Comparison of ENCODE assay signal across 8 cellular contexts in genomic region chr3:152258448-152259302, GRCh38. TPM values are rescaled to one million over a fixed set of nuclear protein-coding genes. Genes with fewer than 3 reads are reported as not detected.
DNase-seq lines count a peak whose midpoint lies in the region; ATAC-seq, FAIRE-seq and TF ChIP-seq lines count a peak whose summit lies in the region.

No MANE protein-coding gene starts in this region.

- peaks cover 90% of the 10 kb centered on the region for H3K4me1 Mint-ChIP-seq in activated CD4-positive, alpha-beta T cell treated with anti-CD3 and anti-CD28 coated beads for 36 hours

- 14% methylated on average over 6 of the region's 6 CpGs for WGBS in prostate gland

- TF ChIP-seq POLR2A in erythroblast (IDR thresholded peaks at IDR 0.05; ENCODE audit: low read length) (no peak), prostate gland (IDR thresholded peaks at IDR 0.05) (no peak)

- CTCF ChIA-PET in activated CD4-positive, alpha-beta T cell treated with anti-CD3 and anti-CD28 coated beads for 36 hours (lab: Charles Lee), result interaction anchor here (0.6 to 7.6 kb wide), 10 partner anchors 9 to 110 kb away, joined by 3 to 69 read pairs (median 4); partner anchors contain the start of gene MBNL1

- H3K27ac ChIP-seq in prostate gland, result peak overlapping the region in 1 of 2 donors; percentile 12

- DNase-seq in HTR-8/SVneo (ENCODE audit: insufficient read length, low spot score) (peak; percentile 72), erythroblast (lab: John Stamatoyannopoulos, UW) (peak; percentile 41 to 48), prostate gland (ENCODE audit: low spot score) (peak; percentile 40), NCI-H2227 treated with DMSO at 0.1 percent for 48 hours (lab: John Stamatoyannopoulos, UW) (no peak), GDM1 (lab: John Stamatoyannopoulos, UW) (no peak)
- DNase-seq in activated CD4-positive, alpha-beta T cell treated with anti-CD3 and anti-CD28 coated beads for 36 hours, result peak; percentile 82

- peak; percentile 34 for ATAC-seq in GM19351 (IDR thresholded peaks at IDR 0.05; ENCODE audit: unreplicated experiment)
- ATAC-seq in activated CD4-positive, alpha-beta T cell treated with anti-CD3 and anti-CD28 coated beads for 36 hours, result peak; percentile 81
- no peak for ATAC-seq in HG03097 (IDR thresholded peaks at IDR 0.05; ENCODE audit: low FRiP score, unreplicated experiment)

- no peak overlapping the region for H3K4me3 ChIP-seq in prostate gland

- H3K27ac Mint-ChIP-seq in activated CD4-positive, alpha-beta T cell treated with anti-CD3 and anti-CD28 coated beads for 36 hours, result peak overlapping the region; percentile 91

- H3K9me3 Mint-ChIP-seq in activated CD4-positive, alpha-beta T cell treated with anti-CD3 and anti-CD28 coated beads for 36 hours (ENCODE audit: low read depth), result no peaks in the 10 kb centered on the region

- TF ChIP-seq CTCF in prostate gland (IDR thresholded peaks at IDR 0.05), result no peak

- H3K4me1 ChIP-seq in prostate gland (replicated peaks), result no peaks in the 10 kb centered on the region

- intact Hi-C loops in activated CD4-positive, alpha-beta T cell treated with anti-CD3 and anti-CD28 coated beads for 36 hours (cut with DNase I, micrococcal nuclease), result loop anchor here (1.0 to 10.0 kb wide), 8 partner anchors 10 to 1711 kb away; partner anchors contain the start of genes MBNL1 (in 2 of the 2), EIF2A (in 1 of the 2), GPR87 (in 1 of the 2) and SERP1 (in 1 of the 2)
- intact Hi-C loops in prostate gland (cut with DNase I), result no loop called here

- H3K27me3 Mint-ChIP-seq in activated CD4-positive, alpha-beta T cell treated with anti-CD3 and anti-CD28 coated beads for 36 hours, result no peaks in the 10 kb centered on the region

- H3K9me3 ChIP-seq in prostate gland, result no peaks in the 10 kb centered on the region

- POLR2A ChIA-PET in activated CD4-positive, alpha-beta T cell treated with anti-CD3 and anti-CD28 coated beads for 36 hours (lab: Charles Lee), result interaction anchor here (0.7 to 2.0 kb wide), 2 partner anchors 10 to 576 kb away, joined by 3 to 11 read pairs; partner anchors contain the start of genes MBNL1 and P2RY1

- FAIRE-seq in HTR-8/SVneo (lab: Jason Lieb, UNC), result peak; percentile 94

- H3K36me3 ChIP-seq in prostate gland, result no peaks in the 10 kb centered on the region

- H3K4me3 Mint-ChIP-seq in activated CD4-positive, alpha-beta T cell treated with anti-CD3 and anti-CD28 coated beads for 36 hours, result peak overlapping the region; percentile 61

- H3K27me3 ChIP-seq in prostate gland (replicated peaks; ENCODE audit: insufficient read depth), result no peaks in the 10 kb centered on the region

- H3K36me3 Mint-ChIP-seq in activated CD4-positive, alpha-beta T cell treated with anti-CD3 and anti-CD28 coated beads for 36 hours (ENCODE audit: low read depth), result peaks cover 6% of the 10 kb centered on the region

RNA-seq across cellular contexts. Expression of gene MBNL1, which starts 10.1 kb away (rescaled TPM):
- 100 to 1,000 TPM; 317 to 481 TPM for total RNA-seq in activated CD4-positive, alpha-beta T cell treated with anti-CD3 and anti-CD28 coated beads for 36 hours
- total RNA-seq in prostate gland, result 100 to 1,000 TPM; 131 to 226 TPM

Comparison
In these comparisons a context has a peak if more than half of its experiments do, and no peak if none do; other contexts are left out.
1. DNase-seq: peak in HTR-8/SVneo (single experiment), activated CD4-positive, alpha-beta T cell treated with anti-CD3 and anti-CD28 coated beads for 36 hours (single experiment), erythroblast (2 of 2) and prostate gland (single experiment); none in NCI-H2227 treated with DMSO at 0.1 percent for 48 hours (single experiment) and GDM1 (single experiment).